In genomic region chr4:67658302-67658701, GRCh38 we compare ENCODE assay signal across 22 cellular contexts. TPM values are rescaled to one million over a fixed set of nuclear protein-coding genes. Genes with fewer than 3 reads are reported as not detected.
DNase-seq lines count a peak whose midpoint lies in the region; TF ChIP-seq lines count a peak whose summit lies in the region.
"Had no signal": no experiment of that assay in that cellular context is flagged by ENCODE, and none has a peak within 500 bp of the region (broad histone marks: within the 10 kb centered on the region; RNA-seq: fewer than 3 reads in every experiment).

No MANE protein-coding gene starts in this region.

- H3K27ac ChIP-seq in OCI-LY7 (ENCODE audit: low read depth, low read length, poor library complexity, severe bottlenecking), result no peak overlapping the region
- H3K27ac ChIP-seq in substantia nigra (ENCODE audit: low read depth, low read length, poor library complexity, severe bottlenecking), result no peak overlapping the region
- no peak overlapping the region for H3K27ac ChIP-seq in brain microvascular endothelial cell
- H3K27ac ChIP-seq: left ventricle myocardium inferior, prostate gland, thoracic aorta had no signal

- H3K4me2 ChIP-seq in OCI-LY7 (ENCODE audit: low read length), result no peak overlapping the region
- H3K4me2 ChIP-seq: SK-N-SH had no signal

- no peak overlapping the region for H2AFZ ChIP-seq in OCI-LY7 (ENCODE audit: low read length)

- H3K27me3 ChIP-seq in brain microvascular endothelial cell (replicated peaks), result no peaks in the 10 kb centered on the region

- TF ChIP-seq CTCF in OCI-LY7 (conservative IDR thresholded peaks at IDR 0.05; ENCODE audit: low read length) (no peak), brain microvascular endothelial cell (IDR thresholded peaks at IDR 0.05; ENCODE audit: low read depth, low read length, missing control alignments) (no peak)

- in situ Hi-C loops in brain microvascular endothelial cell (cut with HindIII; ENCODE audit: low pct_ligation_motif_present, low sequenced_read_pairs), result no loop called here

- H3K36me3 ChIP-seq in OCI-LY7 (ENCODE audit: insufficient read depth, low read length), result peaks cover 71% of the 10 kb centered on the region
- peaks cover 30% of the 10 kb centered on the region for H3K36me3 ChIP-seq in brain microvascular endothelial cell (replicated peaks)
- H3K36me3 ChIP-seq: prostate gland had no signal

- H3K4me1 ChIP-seq in OCI-LY7 (ENCODE audit: insufficient read depth, low read length, poor library complexity, severe bottlenecking), result no peaks in the 10 kb centered on the region
- H3K4me1 ChIP-seq: left ventricle myocardium inferior, prostate gland had no signal

- no peaks in the 10 kb centered on the region for H3K9me2 ChIP-seq in OCI-LY7 (ENCODE audit: insufficient read depth, low read length)
- H3K9me2 ChIP-seq: SK-N-SH had no signal

- no peaks in the 10 kb centered on the region for H3K79me2 ChIP-seq in OCI-LY7 (ENCODE audit: insufficient read depth, low read depth, low read length)

- H3K4me3 ChIP-seq in OCI-LY7 (ENCODE audit: low read depth, low read length, poor library complexity, severe bottlenecking) (no peak overlapping the region), brain microvascular endothelial cell (ENCODE audit: low read depth, low read length) (no peak overlapping the region)
- H3K4me3 ChIP-seq: left ventricle myocardium inferior, prostate gland, thoracic aorta had no signal

- intact Hi-C loops in OCI-LY7 (cut with micrococcal nuclease; ENCODE audit: unreplicated experiment), result no loop called here

- CTCF ChIA-PET in OCI-LY7 (lab: Charles Lee; ENCODE audit: unreplicated experiment), result no interaction called here

- peaks cover 24% of the 10 kb centered on the region for H3K9me3 ChIP-seq in OCI-LY7 (ENCODE audit: low read length)
- H3K9me3 ChIP-seq: prostate gland, thoracic aorta had no signal

- POLR2A ChIA-PET in OCI-LY7 (lab: Charles Lee), result no interaction called here

- no TSS peak for BruUV-seq in OCI-LY7 (replicated peaks; lab: Mats Ljungman, UMichigan)

- peak; percentile 48 for DNase-seq in activated CD4-positive, alpha-beta T cell treated with anti-CD3 and anti-CD28 coated beads for 48 hours
- DNase-seq in activated CD4-positive, alpha-beta T cell treated with anti-CD3 and anti-CD28 coated beads, Interleukin-2, amount 50 U/mL, for 4 hours, result no peak
- peak; percentile 45 for DNase-seq in stimulated activated naive CD4-positive, alpha-beta T cell treated with Interleukin-2 at 50 U/mL for 16 hours (lab: John Stamatoyannopoulos, UW)
- no peak for DNase-seq in stimulated activated naive CD4-positive, alpha-beta T cell (lab: John Stamatoyannopoulos, UW)
- DNase-seq in stimulated activated CD4-positive, alpha-beta T cell treated with anti-CD3 and anti-CD28 coated beads, Interleukin-1b, Interleukin-23, amount 100 ng/mL, for 48 hours, result peak; percentile 54
- DNase-seq in OCI-LY7 (ENCODE audit: low spot score) (no peak), substantia nigra (lab: John Stamatoyannopoulos, UW) (no peak), brain microvascular endothelial cell (no peak)
- DNase-seq: CD4-positive, alpha-beta T cell; dermis blood vessel endothelial cell; H9; IMR-90; islet precursor cell; left ventricle myocardium inferior; NCI-H1092 treated with DMSO at 0.1 percent for 48 hours; NCI-H1930; NCI-H524 treated with DMSO at 0.1 percent for 48 hours; PC-3; SK-N-SH; T-helper 17 cell had no signal

- H4K20me1 ChIP-seq in OCI-LY7 (ENCODE audit: insufficient read depth, low read length), result no peaks in the 10 kb centered on the region

RNA-seq across cellular contexts. Expression of gene UBA6, which starts 42.7 kb away (rescaled TPM):
- 40.6 and 49.3 TPM in 2 replicates for total RNA-seq in OCI-LY7 (2014; rRNA removed; shearing (Covaris generic))
- total RNA-seq in OCI-LY7 (2022), result 92.4 and 92.7 TPM in 2 replicates

Comparison
In these comparisons a context has a peak if more than half of its experiments do, and no peak if none do; other contexts are left out.
1. DNase-seq: peak in activated CD4-positive, alpha-beta T cell treated with anti-CD3 and anti-CD28 coated beads for 48 hours (single experiment), stimulated activated naive CD4-positive, alpha-beta T cell treated with Interleukin-2 at 50 U/mL for 16 hours (single experiment) and stimulated activated CD4-positive, alpha-beta T cell treated with anti-CD3 and anti-CD28 coated beads, Interleukin-1b, Interleukin-23, amount 100 ng/mL, for 48 hours (single experiment); none in activated CD4-positive, alpha-beta T cell treated with anti-CD3 and anti-CD28 coated beads, Interleukin-2, amount 50 U/mL, for 4 hours (0 of 2), stimulated activated naive CD4-positive, alpha-beta T cell (0 of 6), OCI-LY7 (single experiment), substantia nigra (0 of 49) and brain microvascular endothelial cell (single experiment).